1 cellular context compared by ENCODE assay signal in genomic region chr5:173498871-173499470, GRCh38.
A peak's percentile ranks its signal among the peaks of the same experiment; 100 is the strongest.
TF ChIP-seq lines count a peak whose summit lies in the region.

No MANE protein-coding gene starts in this region.

TF ChIP-seq in HepG2, 621 proteins besides CTCF, POLR2A, EP300 and RAD21 (continued from another document and continues in another):
- TF ChIP-seq DRAP1 (CRISPR knock-in tag; IDR thresholded peaks at IDR 0.05) (no peak), HMG20A (CRISPR knock-in tag; IDR thresholded peaks at IDR 0.05; ENCODE audit: borderline replicate concordance) (no peak), ZNF34 (CRISPR knock-in tag; IDR thresholded peaks at IDR 0.05; ENCODE audit: borderline replicate concordance) (no peak), SETDB1 (CRISPR knock-in tag; IDR thresholded peaks at IDR 0.05; ENCODE audit: borderline replicate concordance) (no peak), ZNF678 (CRISPR knock-in tag; IDR thresholded peaks at IDR 0.05) (no peak), ZNF207 (IDR thresholded peaks at IDR 0.05; ENCODE audit: borderline replicate concordance) (no peak), PHF8 (CRISPR knock-in tag; IDR thresholded peaks at IDR 0.05) (no peak), ZHX2 (IDR thresholded peaks at IDR 0.05; ENCODE audit: low read depth) (no peak), ZHX2 (CRISPR knock-in tag; IDR thresholded peaks at IDR 0.05; ENCODE audit: borderline replicate concordance) (no peak), AFF4 (CRISPR knock-in tag; IDR thresholded peaks at IDR 0.05) (no peak), ZKSCAN1 (IDR thresholded peaks at IDR 0.05; ENCODE audit: low read length) (no peak), ATF6 (CRISPR knock-in tag; conservative IDR thresholded peaks at IDR 0.05) (no peak), KLF6 (CRISPR knock-in tag; IDR thresholded peaks at IDR 0.05) (no peak), NBN (conservative IDR thresholded peaks at IDR 0.05) (no peak), FOSL2 (CRISPR knock-in tag; IDR thresholded peaks at IDR 0.05) (peak; percentile 89), ZNF24 (IDR thresholded peaks at IDR 0.05) (no peak), ZNF614 (CRISPR knock-in tag; IDR thresholded peaks at IDR 0.05; ENCODE audit: borderline replicate concordance) (no peak), RARA (CRISPR knock-in tag; IDR thresholded peaks at IDR 0.05) (peak; percentile 87), ZBTB7A (CRISPR knock-in tag; IDR thresholded peaks at IDR 0.05) (0 out of 2 replicates have a peak, but pooled peaks have one; percentile 12), NFE2 (CRISPR knock-in tag; IDR thresholded peaks at IDR 0.05) (no peak), SOX5 (CRISPR knock-in tag; IDR thresholded peaks at IDR 0.05; ENCODE audit: borderline replicate concordance) (no peak), GATAD1 (CRISPR knock-in tag; IDR thresholded peaks at IDR 0.05) (no peak), HNF1A (IDR thresholded peaks at IDR 0.05; ENCODE audit: low read depth) (no peak), HNF1A (CRISPR knock-in tag; IDR thresholded peaks at IDR 0.05; ENCODE audit: borderline replicate concordance) (no peak), XBP1 (CRISPR knock-in tag; IDR thresholded peaks at IDR 0.05) (no peak), HHEX (CRISPR knock-in tag; IDR thresholded peaks at IDR 0.05) (no peak), ZNF275 (CRISPR knock-in tag; IDR thresholded peaks at IDR 0.05; ENCODE audit: borderline replicate concordance) (no peak), ZNF468 (CRISPR knock-in tag; IDR thresholded peaks at IDR 0.05) (no peak), ZNF362 (CRISPR knock-in tag; IDR thresholded peaks at IDR 0.05; ENCODE audit: borderline replicate concordance) (no peak), ZIK1 (CRISPR knock-in tag; IDR thresholded peaks at IDR 0.05; ENCODE audit: borderline replicate concordance, low read depth) (no peak), ZFP91 (CRISPR knock-in tag; IDR thresholded peaks at IDR 0.05; ENCODE audit: borderline replicate concordance) (0 out of 2 replicates have a peak, but pooled peaks have one; percentile 15), IKZF4 (CRISPR knock-in tag; IDR thresholded peaks at IDR 0.05; ENCODE audit: borderline replicate concordance, low read depth, not compliant biosample characterization) (no peak), ZNF572 (CRISPR knock-in tag; IDR thresholded peaks at IDR 0.05) (no peak; the same call in 1 of the 2 replicates), TBX3 (IDR thresholded peaks at IDR 0.05; ENCODE audit: borderline replicate concordance) (no peak), YY1 (IDR thresholded peaks at IDR 0.05; ENCODE audit: insufficient read depth, insufficient replicate concordance, low read depth, low read length) (no peak), ZSCAN31 (CRISPR knock-in tag; IDR thresholded peaks at IDR 0.05; ENCODE audit: low read depth) (no peak), HIC2 (CRISPR knock-in tag; IDR thresholded peaks at IDR 0.05; ENCODE audit: low read depth) (no peak), ZNF644 (CRISPR knock-in tag; IDR thresholded peaks at IDR 0.05; ENCODE audit: low read depth) (no peak), PAX8 (CRISPR knock-in tag; IDR thresholded peaks at IDR 0.05; ENCODE audit: borderline replicate concordance) (no peak)
